In genomic region chr20:50931048-50931305, GRCh38 we compare ENCODE assay signal across 8 cellular contexts. TPM values are rescaled to one million over a fixed set of nuclear protein-coding genes. Genes with fewer than 3 reads are reported as not detected.
DNase-seq lines count a peak whose midpoint lies in the region; ATAC-seq and TF ChIP-seq lines count a peak whose summit lies in the region.

No MANE protein-coding gene starts in this region.

- no peaks in the 10 kb centered on the region for H3K9me3 Mint-ChIP-seq in activated T-helper 1 cell treated with anti-CD3 and anti-CD28 coated beads, Interleukin-12 subunit alpha, Interleukin-12 subunit beta, Interleukin-2, Interleukin-4 antibody, amounts not matched to agents 30 ng/mL and 10 ng/mL and 1 ng/mL, durations not matched to agents 14 hours and 24 hours and 36 hours

- H3K4me1 ChIP-seq in heart left ventricle (peaks cover 0 to 49% (median 27%) of the 10 kb centered on the region in 12 donors), gastrocnemius medialis (peaks cover 27 to 43% of the 10 kb centered on the region in 2 donors)

- peaks cover 0 to 54% (median 42%) of the 10 kb centered on the region in 9 donors for H3K36me3 ChIP-seq in heart left ventricle
- peaks cover 0 to 24% of the 10 kb centered on the region in 2 donors for H3K36me3 ChIP-seq in gastrocnemius medialis

- peak overlapping the region; percentile 92 for H3K27ac ChIP-seq in 22Rv1
- H3K27ac ChIP-seq in heart left ventricle, result peak overlapping the region; percentile 94 to 100 (median 99)
- peak overlapping the region; percentile 88 to 99 (median 96) for H3K27ac ChIP-seq in gastrocnemius medialis

- no peak for DNase-seq in activated T-helper 1 cell treated with anti-CD3 and anti-CD28 coated beads, Interleukin-12 subunit alpha, Interleukin-12 subunit beta, Interleukin-2, Interleukin-4 antibody, amounts not matched to agents 30 ng/mL and 10 ng/mL and 1 ng/mL, durations not matched to agents 14 hours and 24 hours and 36 hours (ENCODE audit: low spot score)
- no peak for DNase-seq in heart left ventricle
- no peak for DNase-seq in gastrocnemius medialis
- DNase-seq in AG08395 (ENCODE audit: low spot score), result no peak
- DNase-seq in foreskin melanocyte, result no peak

- TF ChIP-seq CTCF in 22Rv1 (IDR thresholded peaks at IDR 0.05) (no peak), heart left ventricle (IDR thresholded peaks at IDR 0.05) (no peak), gastrocnemius medialis (IDR thresholded peaks at IDR 0.05 in 4 of 5, conservative IDR thresholded peaks at IDR 0.05 in 1 of 5) (no peak)

- peaks cover 53% of the 10 kb centered on the region for H3K4me1 Mint-ChIP-seq in activated T-helper 1 cell treated with anti-CD3 and anti-CD28 coated beads, Interleukin-12 subunit alpha, Interleukin-12 subunit beta, Interleukin-2, Interleukin-4 antibody, amounts not matched to agents 30 ng/mL and 10 ng/mL and 1 ng/mL, durations not matched to agents 14 hours and 24 hours and 36 hours (ENCODE audit: low read depth)

- TF ChIP-seq POLR2A in heart left ventricle (IDR thresholded peaks at IDR 0.05), result no peak
- TF ChIP-seq POLR2A in gastrocnemius medialis (IDR thresholded peaks at IDR 0.05), result no peak

- peak overlapping the region; percentile 78 for H3K27ac Mint-ChIP-seq in activated T-helper 1 cell treated with anti-CD3 and anti-CD28 coated beads, Interleukin-12 subunit alpha, Interleukin-12 subunit beta, Interleukin-2, Interleukin-4 antibody, amounts not matched to agents 30 ng/mL and 10 ng/mL and 1 ng/mL, durations not matched to agents 14 hours and 24 hours and 36 hours

- intact Hi-C loops in activated T-helper 1 cell treated with anti-CD3 and anti-CD28 coated beads, Interleukin-12 subunit alpha, Interleukin-12 subunit beta, Interleukin-2, Interleukin-4 antibody, amounts not matched to agents 30 ng/mL and 10 ng/mL and 1 ng/mL, durations not matched to agents 14 hours and 24 hours and 36 hours (cut with micrococcal nuclease), result loop anchor here (1.0 to 10.0 kb wide), 4 partner anchors 27 to 1656 kb away; partner anchors contain the start of genes DPM1, MOCS3, PARD6B and ZNFX1
- intact Hi-C loops in heart left ventricle (cut with DNase I), result loop anchor here in 5 of 10 donors (1.0 to 5.0 kb wide), 6 partner anchors 27 to 139 kb away; partner anchors contain the start of genes DPM1 (in 3 of the 5), MOCS3 (in 3 of the 5) and BCAS4 (in 1 of the 5)
- intact Hi-C loops in gastrocnemius medialis (cut with DNase I; ENCODE audit: low total_unique reads), result loop anchor here (1.0 to 10.0 kb wide), 2 partner anchors 27 to 996 kb away; partner anchors contain the start of genes DPM1, MOCS3 and RNF114

- H3K27me3 ChIP-seq in heart left ventricle, result no peaks in the 10 kb centered on the region
- H3K27me3 ChIP-seq in gastrocnemius medialis, result no peaks in the 10 kb centered on the region

- H3K36me3 Mint-ChIP-seq in activated T-helper 1 cell treated with anti-CD3 and anti-CD28 coated beads, Interleukin-12 subunit alpha, Interleukin-12 subunit beta, Interleukin-2, Interleukin-4 antibody, amounts not matched to agents 30 ng/mL and 10 ng/mL and 1 ng/mL, durations not matched to agents 14 hours and 24 hours and 36 hours (ENCODE audit: low read depth), result peaks cover 54% of the 10 kb centered on the region

- peak overlapping the region; percentile 43 to 92 (median 67) for H3K4me3 ChIP-seq in heart left ventricle
- peak overlapping the region; percentile 59 to 87 (median 74) for H3K4me3 ChIP-seq in gastrocnemius medialis

- 0 to 1% (median 1%) methylated on average over 16 to 26 of the region's 27 CpGs for WGBS in heart left ventricle, 4 donors

- H3K9me3 ChIP-seq in heart left ventricle (no peaks in the 10 kb centered on the region), gastrocnemius medialis (no peaks in the 10 kb centered on the region)

- no peaks in the 10 kb centered on the region for H3K27me3 Mint-ChIP-seq in activated T-helper 1 cell treated with anti-CD3 and anti-CD28 coated beads, Interleukin-12 subunit alpha, Interleukin-12 subunit beta, Interleukin-2, Interleukin-4 antibody, amounts not matched to agents 30 ng/mL and 10 ng/mL and 1 ng/mL, durations not matched to agents 14 hours and 24 hours and 36 hours (ENCODE audit: insufficient read depth)

- H3K4me3 Mint-ChIP-seq in activated T-helper 1 cell treated with anti-CD3 and anti-CD28 coated beads, Interleukin-12 subunit alpha, Interleukin-12 subunit beta, Interleukin-2, Interleukin-4 antibody, amounts not matched to agents 30 ng/mL and 10 ng/mL and 1 ng/mL, durations not matched to agents 14 hours and 24 hours and 36 hours, result peak overlapping the region; percentile 86

- peak; percentile 11 for ATAC-seq in GM18909 (IDR thresholded peaks at IDR 0.05; ENCODE audit: poor library complexity, unreplicated experiment)
- ATAC-seq in HG03175 (IDR thresholded peaks at IDR 0.05; ENCODE audit: unreplicated experiment), result peak; percentile 19
- peak in 2 of 4 donors; percentile 39 to 51 for ATAC-seq in heart left ventricle
- ATAC-seq in gastrocnemius medialis, result peak; percentile 37

- in situ Hi-C loops in gastrocnemius medialis (cut with MboI; ENCODE audit: low sequenced_read_pairs in 4 of 4), result loop anchor here in 3 of 4 donors (10.0 kb wide), 1 partner anchor 136 kb away; the partner anchor contains the start of gene BCAS4 (in 3 of the 3)

RNA-seq across cellular contexts. Expression of gene ADNP, which starts 0.3 kb away (rescaled TPM):
- total RNA-seq in activated T-helper 1 cell treated with anti-CD3 and anti-CD28 coated beads, Interleukin-12 subunit alpha, Interleukin-12 subunit beta, Interleukin-2, Interleukin-4 antibody, amounts not matched to agents 30 ng/mL and 10 ng/mL and 1 ng/mL, durations not matched to agents 14 hours and 24 hours and 36 hours, result 77.4 and 85.8 TPM in 2 replicates
- total RNA-seq in heart left ventricle (10 to 100 TPM; 27.5 to 50.6 (median 33.3) TPM), gastrocnemius medialis (10 to 100 TPM; 24.0 to 35.4 (median 31.5) TPM)
- 10 to 100 TPM; 18.1 to 21.4 TPM for polyA plus RNA-seq in heart left ventricle

RNA-seq across cellular contexts. Expression of gene DPM1, which starts 27.4 kb away (rescaled TPM):
- 54.6 and 61.2 TPM in 2 replicates for total RNA-seq in activated T-helper 1 cell treated with anti-CD3 and anti-CD28 coated beads, Interleukin-12 subunit alpha, Interleukin-12 subunit beta, Interleukin-2, Interleukin-4 antibody, amounts not matched to agents 30 ng/mL and 10 ng/mL and 1 ng/mL, durations not matched to agents 14 hours and 24 hours and 36 hours
- total RNA-seq in heart left ventricle, result 10 to 100 TPM; 32.5 to 53.1 (median 49.5) TPM
- polyA plus RNA-seq in heart left ventricle, result 10 to 100 TPM; 32.5 to 58.2 TPM
- 100 to 1,000 TPM in 1 of 4 donors, 10 to 100 TPM in 3; 55.5 to 120 (median 73.7) TPM for total RNA-seq in gastrocnemius medialis

RNA-seq across cellular contexts. Expression of gene MOCS3, which starts 27.6 kb away (rescaled TPM):
- 6.2 and 6.7 TPM in 2 replicates for total RNA-seq in activated T-helper 1 cell treated with anti-CD3 and anti-CD28 coated beads, Interleukin-12 subunit alpha, Interleukin-12 subunit beta, Interleukin-2, Interleukin-4 antibody, amounts not matched to agents 30 ng/mL and 10 ng/mL and 1 ng/mL, durations not matched to agents 14 hours and 24 hours and 36 hours
- 1 to 10 TPM; 2.6 to 3.9 (median 2.8) TPM for total RNA-seq in heart left ventricle
- polyA plus RNA-seq in heart left ventricle, result 1 to 10 TPM; 1.2 to 2.7 TPM
- total RNA-seq in gastrocnemius medialis, result 1 to 10 TPM; 3.1 to 5.7 (median 4.7) TPM
